8 cellular contexts compared by ENCODE assay signal in the genomic region with DNA sequence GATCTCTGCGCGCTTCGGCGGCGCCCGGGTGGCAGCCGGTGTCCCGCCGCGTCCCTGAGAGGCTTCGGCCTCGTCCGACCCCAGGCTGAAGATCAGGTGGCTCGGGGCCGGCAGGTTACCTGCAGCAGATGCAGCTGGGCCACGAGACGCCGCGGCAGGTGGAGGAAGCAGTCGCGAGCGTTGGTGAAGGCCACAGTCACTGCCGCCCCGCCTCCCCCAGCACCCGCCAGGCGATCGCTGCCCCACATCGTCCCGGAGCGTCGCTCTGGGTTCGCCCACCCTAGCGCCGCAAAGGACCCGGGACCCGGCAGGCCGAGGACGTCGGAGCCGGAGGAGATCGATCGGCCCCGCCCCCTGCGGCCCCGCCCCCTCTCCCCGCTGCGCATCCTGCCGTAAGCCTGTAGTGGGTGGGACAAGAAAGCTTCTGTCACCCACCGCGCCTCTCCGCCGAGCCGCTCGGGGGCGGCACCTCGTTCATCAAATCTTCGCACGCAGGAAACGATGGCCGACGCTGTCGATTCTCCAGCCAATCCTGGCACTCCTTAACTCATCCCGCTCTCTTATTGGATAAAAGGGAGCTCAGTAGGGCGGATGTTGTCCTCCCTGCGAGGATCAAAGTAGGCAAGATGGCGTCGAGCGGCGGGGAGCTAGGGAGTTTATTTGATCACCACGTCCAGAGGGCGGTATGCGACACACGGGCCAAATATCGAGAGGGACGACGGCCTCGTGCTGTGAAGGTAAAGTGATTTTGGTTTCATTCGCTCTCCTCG. TPM values are rescaled to one million over a fixed set of nuclear protein-coding genes. Genes with fewer than 3 reads are reported as not detected.
DNase-seq lines count a peak whose midpoint lies in the region; ATAC-seq, FAIRE-seq and TF ChIP-seq lines count a peak whose summit lies in the region.

A gene (minus strand): TSS at position 333 of the 770 bp plus-strand sequence. CDS start 85 bp downstream, at position 248.
A gene (plus strand): TSS at position 608 of the 770 bp plus-strand sequence. CDS start 19 bp downstream, at position 627.

- peak; percentile 97 to 98 for ATAC-seq in natural killer cell treated with Interleukin-12 subunit alpha and Interleukin-12 subunit beta and Interleukin-15 and Interleukin-18, amount 100 ng/mL, for 72 hours
- ATAC-seq in stimulated activated naive CD8-positive, alpha-beta T cell treated with anti-CD3 and anti-CD28 coated beads, Interleukin-15, Interleukin-2, amounts not matched to agents 100 U/mL and 50 U/mL, for 24 hours: peak; percentile 93

- H2AK5ac ChIP-seq in H9 (ENCODE audit: insufficient read length, low read length): no peak within 1 kb of the TSS

- no peak within 1 kb of the TSS for H2AFZ ChIP-seq in H9 (ENCODE audit: low read length)

- no peak within 1 kb of the TSS for H3K4ac ChIP-seq in H9 (ENCODE audit: low read depth, low read length)

- peak within 1 kb of the TSS; percentile 93 to 99 (median 98) for H3K27ac Mint-ChIP-seq in H9
- peak within 1 kb of the TSS; percentile 87 to 97 for H3K27ac Mint-ChIP-seq in natural killer cell treated with Interleukin-12 subunit alpha and Interleukin-12 subunit beta and Interleukin-15 and Interleukin-18, amount 100 ng/mL, for 72 hours

- no peak within 1 kb of the TSS for H2BK12ac ChIP-seq in H9 (ENCODE audit: insufficient read length, low read depth, low read length)

- peak within 1 kb of the TSS; percentile 93 for H3K18ac ChIP-seq in H9 (ENCODE audit: insufficient read length, low read depth, low read length)

- H3K27me3 Mint-ChIP-seq in H9 (ENCODE audit: low read depth): peaks cover 2% of the 10 kb centered on the region; the same call in 1 of the 2 replicates
- H3K27me3 Mint-ChIP-seq in natural killer cell treated with Interleukin-12 subunit alpha and Interleukin-12 subunit beta and Interleukin-15 and Interleukin-18, amount 100 ng/mL, for 72 hours: no peaks in the 10 kb centered on the region

- H3K9me3 ChIP-seq in H9 (ENCODE audit: control insufficient read depth, low read depth, low read length): no peaks in the 10 kb centered on the region

- WGBS in H9 (ENCODE audit: extremely low coverage, insufficient read length, low lambda C conversion rate): no CpG with 5 or more reads among the region's 79 CpGs

- H3K23me2 ChIP-seq in H9 (ENCODE audit: insufficient read length, low read depth, low read length, poor library complexity, severe bottlenecking): peaks cover 6% of the 10 kb centered on the region

- no peak within 1 kb of the TSS for H3K56ac ChIP-seq in H9 (ENCODE audit: insufficient read length, low read depth, low read length)

- peak within 1 kb of the TSS; percentile 94 for H3K14ac ChIP-seq in H9 (ENCODE audit: insufficient read depth, low read length)

- H2BK120ac ChIP-seq in H9 (ENCODE audit: low read depth, low read length, poor library complexity, severe bottlenecking): no peak within 1 kb of the TSS

- peak within 1 kb of the TSS; percentile 34 for H2BK5ac ChIP-seq in H9 (ENCODE audit: insufficient read length, low read length)

- peak within 1 kb of the TSS; percentile 84 for H3K4me3 ChIP-seq in fibroblast of pulmonary artery (replicated peaks; ENCODE audit: low read depth, low read length)

- H2BK15ac ChIP-seq in H9 (ENCODE audit: low read depth, low read length): no peak within 1 kb of the TSS

- DNase-seq in H9 (peak; percentile 99), M059J (ENCODE audit: low read depth) (peak; percentile 99), SHP77 (lab: John Stamatoyannopoulos, UW) (peak; percentile 96), fibroblast of pulmonary artery (ENCODE audit: low read depth) (peak; percentile 99)
- peak; percentile 93 for DNase-seq in activated effector memory CD4-positive, alpha-beta T cell treated with Interleukin-2 at 50 U/mL for 16 hours
- peak; percentile 98 for DNase-seq in natural killer cell treated with Interleukin-12 subunit alpha and Interleukin-12 subunit beta and Interleukin-15 and Interleukin-18, amount 100 ng/mL, for 72 hours (ENCODE audit: low spot score)
- peak; percentile 93 for DNase-seq in stimulated activated naive CD8-positive, alpha-beta T cell treated with anti-CD3 and anti-CD28 coated beads, Interleukin-15, Interleukin-2, amounts not matched to agents 100 U/mL and 50 U/mL, for 24 hours

- no peaks in the 10 kb centered on the region for H3K27me3 ChIP-seq in H9 (ENCODE audit: insufficient read depth, low read length)

- H3K9me3 Mint-ChIP-seq in H9: no peaks in the 10 kb centered on the region
- no peaks in the 10 kb centered on the region for H3K9me3 Mint-ChIP-seq in natural killer cell treated with Interleukin-12 subunit alpha and Interleukin-12 subunit beta and Interleukin-15 and Interleukin-18, amount 100 ng/mL, for 72 hours

- peaks cover 16% of the 10 kb centered on the region in 2 experiments for H3K4me1 Mint-ChIP-seq in H9
- peaks cover 29 to 39% of the 10 kb centered on the region in 2 donors for H3K4me1 Mint-ChIP-seq in natural killer cell treated with Interleukin-12 subunit alpha and Interleukin-12 subunit beta and Interleukin-15 and Interleukin-18, amount 100 ng/mL, for 72 hours (ENCODE audit: low read depth in 2 of 2)

- TF ChIP-seq CTCF in H9 (conservative IDR thresholded peaks at IDR 0.05) (peak; percentile 43; the same call in 2 of the 3 replicates), fibroblast of pulmonary artery (IDR thresholded peaks at IDR 0.05; ENCODE audit: low read length, missing control alignments) (peak; percentile 16)

- peak within 1 kb of the TSS; percentile 92 for H3K4me2 ChIP-seq in H9 (ENCODE audit: insufficient read depth, insufficient read length, low read length)

- FAIRE-seq in G401.6 (lab: Jason Lieb, UNC): peak; percentile 96

- no peak within 1 kb of the TSS for H3T11ph ChIP-seq in H9 (ENCODE audit: low read length)

- peak within 1 kb of the TSS; percentile 94 to 97 for H3K4me3 Mint-ChIP-seq in H9
- H3K4me3 Mint-ChIP-seq in natural killer cell treated with Interleukin-12 subunit alpha and Interleukin-12 subunit beta and Interleukin-15 and Interleukin-18, amount 100 ng/mL, for 72 hours: peak within 1 kb of the TSS; percentile 91

- H3K79me1 ChIP-seq in H9 (ENCODE audit: insufficient read depth, low read depth, low read length, poor library complexity, severe bottlenecking): no peaks in the 10 kb centered on the region

- H4K20me1 ChIP-seq in H9 (ENCODE audit: control insufficient read depth, insufficient read depth, insufficient read length): peaks cover 3% of the 10 kb centered on the region

- no peaks in the 10 kb centered on the region for H3K79me2 ChIP-seq in H9 (ENCODE audit: insufficient read depth, low read length)

- peaks cover 6 to 27% (median 19%) of the 10 kb centered on the region in 3 experiments for H3K36me3 Mint-ChIP-seq in H9 (ENCODE audit: insufficient read depth in 1 of 3, low read depth in 3 of 3)
- H3K36me3 Mint-ChIP-seq in natural killer cell treated with Interleukin-12 subunit alpha and Interleukin-12 subunit beta and Interleukin-15 and Interleukin-18, amount 100 ng/mL, for 72 hours: peaks cover 20% of the 10 kb centered on the region

- H3K27ac ChIP-seq in H9 (ENCODE audit: insufficient read length, low read depth, low read length): peak within 1 kb of the TSS; percentile 46

- peak within 1 kb of the TSS; percentile 95 for H3K9ac ChIP-seq in H9 (ENCODE audit: extremely low read depth, insufficient read length, low read length)

- no peaks in the 10 kb centered on the region for H3K4me1 ChIP-seq in H9 (ENCODE audit: insufficient read depth, low read length)

- H4K91ac ChIP-seq in H9 (ENCODE audit: insufficient read length, low read depth, low read length): no peak within 1 kb of the TSS

- no peak within 1 kb of the TSS for H3K23ac ChIP-seq in H9 (ENCODE audit: insufficient read length, low read depth, low read length)

- no peak within 1 kb of the TSS for H2BK20ac ChIP-seq in H9 (ENCODE audit: low read depth, low read length, poor library complexity, severe bottlenecking)

- peak within 1 kb of the TSS; percentile 23 for H4K5ac ChIP-seq in H9 (ENCODE audit: insufficient read length, low read depth, low read length)

- no peak within 1 kb of the TSS for H4K8ac ChIP-seq in H9 (replicated peaks; ENCODE audit: insufficient read length, low read depth, low read length)

RNA-seq across cellular contexts. Expression of the first gene that starts in this region (rescaled TPM):
- 21.2 and 21.8 TPM in 2 replicates for total RNA-seq in H9 (2021)
- 11.0 and 11.2 TPM in 2 replicates for total RNA-seq in M059J (2014; rRNA removed; shearing (Covaris generic))
- 10 to 100 TPM; 11.5 to 15.8 TPM for total RNA-seq in natural killer cell treated with Interleukin-12 subunit alpha and Interleukin-12 subunit beta and Interleukin-15 and Interleukin-18, amount 100 ng/mL, for 72 hours

RNA-seq across cellular contexts. Expression of the second gene that starts in this region (rescaled TPM):
- total RNA-seq in H9 (2021): 12.5 and 12.6 TPM in 2 replicates
- total RNA-seq in M059J (2014; rRNA removed; shearing (Covaris generic)): 12.8 and 15.8 TPM in 2 replicates
- total RNA-seq in natural killer cell treated with Interleukin-12 subunit alpha and Interleukin-12 subunit beta and Interleukin-15 and Interleukin-18, amount 100 ng/mL, for 72 hours: 10 to 100 TPM; 19.9 to 21.0 TPM

Comparison
In these comparisons a context has a peak if more than half of its experiments do, and no peak if none do; other contexts are left out.
1. Peak in every context shown above with its lines: DNase-seq, ATAC-seq, H3K4me3 ChIP-seq and H3K27ac ChIP-seq.